ENCODE assay signal across 25 cellular contexts in the genomic region with DNA sequence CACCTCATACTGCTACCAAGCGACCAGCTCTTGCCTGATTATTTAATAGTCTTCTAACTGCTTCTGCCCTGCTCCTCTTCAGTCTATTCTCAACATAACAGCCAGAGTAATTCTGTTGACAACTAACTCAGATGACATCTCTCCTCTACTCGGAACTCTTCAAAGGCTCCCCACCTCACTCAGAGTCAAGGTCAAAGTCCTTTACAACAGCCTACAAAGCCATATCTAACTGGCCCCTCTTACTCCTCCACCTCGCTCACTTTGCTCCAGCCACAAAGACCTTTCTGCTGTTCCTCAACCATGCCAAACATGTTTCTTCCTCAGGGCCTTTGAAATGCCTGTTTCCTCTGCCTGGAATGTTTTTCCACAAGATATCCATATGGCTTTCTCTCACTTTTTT.
"Had no signal": no experiment of that assay in that cellular context is flagged by ENCODE, and none has a peak within 500 bp of the region (broad histone marks: within the 10 kb centered on the region; RNA-seq: fewer than 3 reads in every experiment).

No MANE protein-coding gene starts in this region.

- H3K9me3 Mint-ChIP-seq: memory B cell; naive B cell; natural killer cell treated with Interleukin-12 subunit alpha and Interleukin-12 subunit beta and Interleukin-15 and Interleukin-18, amount 100 ng/mL, for 72 hours; neural crest cell; stimulated activated memory B cell treated with anti-CD40 and anti-IgM and Interleukin-4, amounts not matched to agents 10 μg/mL and 1 μg/mL and 100 μg/mL, for 72 hours; type B pancreatic cell had no signal

- H3K4me3 Mint-ChIP-seq: memory B cell; mesothelial cell of epicardium; naive B cell; natural killer cell treated with Interleukin-12 subunit alpha and Interleukin-12 subunit beta and Interleukin-15 and Interleukin-18, amount 100 ng/mL, for 72 hours; neural crest cell; stimulated activated memory B cell treated with anti-CD40 and anti-IgM and Interleukin-4, amounts not matched to agents 10 μg/mL and 1 μg/mL and 100 μg/mL, for 72 hours; type B pancreatic cell had no signal

- ATAC-seq: mucosa of descending colon; natural killer cell treated with Interleukin-12 subunit alpha and Interleukin-12 subunit beta and Interleukin-15 and Interleukin-18, amount 100 ng/mL, for 72 hours; right cardiac atrium; stimulated activated memory B cell treated with anti-CD40 and anti-IgM and Interleukin-4, amounts not matched to agents 10 μg/mL and 1 μg/mL and 100 μg/mL, for 72 hours; stimulated activated naive CD8-positive, alpha-beta T cell treated with anti-CD3 and anti-CD28 coated beads, Interleukin-15, Interleukin-2, amounts not matched to agents 100 U/mL and 50 U/mL, for 24 hours had no signal

- H3K27ac Mint-ChIP-seq: memory B cell; mesothelial cell of epicardium; natural killer cell treated with Interleukin-12 subunit alpha and Interleukin-12 subunit beta and Interleukin-15 and Interleukin-18, amount 100 ng/mL, for 72 hours; progenitor cell of endocrine pancreas; stimulated activated memory B cell treated with anti-CD40 and anti-IgM and Interleukin-4, amounts not matched to agents 10 μg/mL and 1 μg/mL and 100 μg/mL, for 72 hours; type B pancreatic cell had no signal

- H3K27me3 ChIP-seq: dorsolateral prefrontal cortex, neutrophil, spleen, testis, tibial artery had no signal

- H3K4me3 ChIP-seq: dorsolateral prefrontal cortex, left ventricle myocardium inferior, lung, mucosa of descending colon, skin epidermis, spleen, testis, tibial artery had no signal

- H3K27me3 Mint-ChIP-seq: memory B cell; naive B cell; natural killer cell treated with Interleukin-12 subunit alpha and Interleukin-12 subunit beta and Interleukin-15 and Interleukin-18, amount 100 ng/mL, for 72 hours; progenitor cell of endocrine pancreas; stimulated activated memory B cell treated with anti-CD40 and anti-IgM and Interleukin-4, amounts not matched to agents 10 μg/mL and 1 μg/mL and 100 μg/mL, for 72 hours; type B pancreatic cell had no signal

- H3K4me1 ChIP-seq: spleen, testis, tibial artery had no signal

- H3K9me3 ChIP-seq: left ventricle myocardium inferior, mucosa of descending colon, neutrophil, spleen, testis, tibial artery had no signal

- H3K4me1 Mint-ChIP-seq: memory B cell; naive B cell; neural crest cell; stimulated activated memory B cell treated with anti-CD40 and anti-IgM and Interleukin-4, amounts not matched to agents 10 μg/mL and 1 μg/mL and 100 μg/mL, for 72 hours had no signal

- DNase-seq: dorsolateral prefrontal cortex; effector CD4-positive, alpha-beta T cell; head of caudate nucleus; kidney; left ventricle myocardium inferior; mucosa of descending colon; naive B cell; right cardiac atrium; spleen; stimulated activated CD4-positive, alpha-beta T cell treated with anti-CD3 and anti-CD28 coated beads, Interleukin-4, amount 100 ng/mL, for 4 hours; stimulated activated naive CD8-positive, alpha-beta T cell treated with anti-CD3 and anti-CD28 coated beads, Interleukin-15, Interleukin-2, amounts not matched to agents 100 U/mL and 50 U/mL, for 24 hours; substantia nigra; testis; tibial artery had no signal

- H2AFZ ChIP-seq: parathyroid adenoma had no signal

- H3K27ac ChIP-seq: dorsolateral prefrontal cortex, left ventricle myocardium inferior, neutrophil, parathyroid adenoma, skin epidermis, spleen, testis, tibial artery had no signal

- H3K9ac ChIP-seq: parathyroid adenoma had no signal

- H3K79me2 ChIP-seq: parathyroid adenoma had no signal
